ENCODE assay signal across 8 cellular contexts in genomic region chr16:72501739-72502653, GRCh38.
A peak's percentile ranks its signal among the peaks of the same experiment; 100 is the strongest.
DNase-seq lines count a peak whose midpoint lies in the region; ATAC-seq, FAIRE-seq and TF ChIP-seq lines count a peak whose summit lies in the region.

No MANE protein-coding gene starts in this region.

- no peaks in the 10 kb centered on the region for H3K9me3 ChIP-seq in upper lobe of left lung

- WGBS in upper lobe of left lung, 2 donors = 81 to 82% methylated on average over 3 of the region's 3 CpGs

- peak; percentile 94 for FAIRE-seq in A204.1 (lab: Jason Lieb, UNC)

- H3K4me1 ChIP-seq in upper lobe of left lung = no peaks in the 10 kb centered on the region

- H3K27me3 ChIP-seq in upper lobe of left lung = no peaks in the 10 kb centered on the region

- TF ChIP-seq EP300 in upper lobe of left lung (IDR thresholded peaks at IDR 0.05) = no peak

- H3K4me3 ChIP-seq in WI38 (ENCODE audit: low read depth, low read length) (no peak overlapping the region), upper lobe of left lung (no peak overlapping the region)

- ATAC-seq in HG02981 (IDR thresholded peaks at IDR 0.05; ENCODE audit: unreplicated experiment) (peak; percentile 80), upper lobe of left lung (ENCODE audit: low FRiP score in 2 of 2) (peak in 1 of 2 donors; percentile 76)

- TF ChIP-seq CTCF in GM12872 (IDR thresholded peaks at IDR 0.05; ENCODE audit: insufficient read depth, low read depth, low read length) (peak; percentile 78), WI38 (IDR thresholded peaks at IDR 0.05; ENCODE audit: low read depth, low read length) (peak; percentile 91), upper lobe of left lung (IDR thresholded peaks at IDR 0.05) (peak; percentile 9 to 56 (median 44))

- no peak overlapping the region for H3K27ac ChIP-seq in upper lobe of left lung

- DNase-seq in NCI-H2107 treated with DMSO at 0.1 percent for 48 hours (lab: John Stamatoyannopoulos, UW; ENCODE audit: unreplicated experiment) (peak; percentile 66), erythroblast (lab: John Stamatoyannopoulos, UW) (peak; percentile 65 to 75), mucosa of gallbladder (ENCODE audit: low spot score) (peak; percentile 50), upper lobe of left lung (no peak)

- no peaks in the 10 kb centered on the region for H3K36me3 ChIP-seq in upper lobe of left lung

- TF ChIP-seq POLR2A in erythroblast (IDR thresholded peaks at IDR 0.05; ENCODE audit: low read length) = no peak
- TF ChIP-seq POLR2A in upper lobe of left lung (IDR thresholded peaks at IDR 0.05) = no peak

Comparison
In these comparisons a context has a peak if more than half of its experiments do, and no peak if none do; other contexts are left out.
1. DNase-seq: peak in NCI-H2107 treated with DMSO at 0.1 percent for 48 hours (single experiment), erythroblast (2 of 2) and mucosa of gallbladder (single experiment); none in upper lobe of left lung (0 of 2).
2. Peak in every context shown above with its lines, with median percentiles within 50 percentile points of each other: CTCF ChIP-seq.